ENCODE assay signal across 1 cellular context in genomic region chr1:173489149-173489600, GRCh38.
A peak's percentile ranks its signal among the peaks of the same experiment; 100 is the strongest.
TF ChIP-seq lines count a peak whose summit lies in the region.

No MANE protein-coding gene starts in this region.

TF ChIP-seq in H1, 55 proteins besides CTCF, POLR2A, EP300 and RAD21:
- TF ChIP-seq CEBPB (IDR thresholded peaks at IDR 0.05; ENCODE audit: low read depth, low read length) = no peak
- no peak for TF ChIP-seq HDAC6 (IDR thresholded peaks at IDR 0.05; ENCODE audit: low read depth, low read length)
- no peak for TF ChIP-seq SIN3A (conservative IDR thresholded peaks at IDR 0.05 in 1 of 2, IDR thresholded peaks at IDR 0.05 in 1 of 2; ENCODE audit: low read depth in 1 of 2, low read length in 2 of 2)
- TF ChIP-seq JUND (IDR thresholded peaks at IDR 0.05; ENCODE audit: low read length) = no peak
- TF ChIP-seq, protein P1, sequence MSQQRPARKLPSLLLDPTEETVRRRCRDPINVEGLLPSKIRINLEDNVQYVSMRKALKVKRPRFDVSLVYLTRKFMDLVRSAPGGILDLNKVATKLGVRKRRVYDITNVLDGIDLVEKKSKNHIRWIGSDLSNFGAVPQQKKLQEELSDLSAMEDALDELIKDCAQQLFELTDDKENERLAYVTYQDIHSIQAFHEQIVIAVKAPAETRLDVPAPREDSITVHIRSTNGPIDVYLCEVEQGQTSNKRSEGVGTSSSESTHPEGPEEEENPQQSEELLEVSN (IDR thresholded peaks at IDR 0.05) = no peak
- TF ChIP-seq, protein P2, sequence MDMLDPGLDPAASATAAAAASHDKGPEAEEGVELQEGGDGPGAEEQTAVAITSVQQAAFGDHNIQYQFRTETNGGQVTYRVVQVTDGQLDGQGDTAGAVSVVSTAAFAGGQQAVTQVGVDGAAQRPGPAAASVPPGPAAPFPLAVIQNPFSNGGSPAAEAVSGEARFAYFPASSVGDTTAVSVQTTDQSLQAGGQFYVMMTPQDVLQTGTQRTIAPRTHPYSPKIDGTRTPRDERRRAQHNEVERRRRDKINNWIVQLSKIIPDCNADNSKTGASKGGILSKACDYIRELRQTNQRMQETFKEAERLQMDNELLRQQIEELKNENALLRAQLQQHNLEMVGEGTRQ (IDR thresholded peaks at IDR 0.05; ENCODE audit: low read length) = 0 out of 2 replicates have a peak, but pooled peaks have one; percentile 41
- peak; percentile 74 for TF ChIP-seq POLR2AphosphoS5 (IDR thresholded peaks at IDR 0.05; ENCODE audit: low read depth, low read length)
- TF ChIP-seq ASH2L (IDR thresholded peaks at IDR 0.05; ENCODE audit: low read length) = no peak
- no peak for TF ChIP-seq EZH2 (IDR thresholded peaks at IDR 0.05; ENCODE audit: low read depth, low read length, severe bottlenecking)
- TF ChIP-seq ZNF274 (IDR thresholded peaks at IDR 0.05; ENCODE audit: borderline replicate concordance, extremely low read depth, low read length) = no peak
TF ChIP-seq in H1: peak in this region for 2.
